16 cellular contexts compared by ENCODE assay signal in genomic region chr2:74232426-74232825, GRCh38. TPM values are rescaled to one million over a fixed set of nuclear protein-coding genes. Genes with fewer than 3 reads are reported as not detected.
DNase-seq lines count a peak whose midpoint lies in the region; ATAC-seq and TF ChIP-seq lines count a peak whose summit lies in the region.
"Had no signal": no experiment of that assay in that cellular context is flagged by ENCODE, and none has a peak within 500 bp of the region (broad histone marks: within the 10 kb centered on the region; RNA-seq: fewer than 3 reads in every experiment).

No MANE protein-coding gene starts in this region.

- no peak overlapping the region for H3K23ac ChIP-seq in neuronal stem cell (ENCODE audit: low read depth, low read length, poor library complexity)

- CTCF ChIA-PET in HCT116 (lab: Charles Lee), result no interaction called here

- peak; percentile 10; the same call in 1 of the 2 replicates for TF ChIP-seq RAD21 in HCT116 (IDR thresholded peaks at IDR 0.05; ENCODE audit: low read depth)

- no peak overlapping the region for H4K91ac ChIP-seq in neuronal stem cell (ENCODE audit: low read depth, low read length, poor library complexity)

- H3K9me2 ChIP-seq in HCT116 (ENCODE audit: insufficient read depth), result no peaks in the 10 kb centered on the region

- no peaks in the 10 kb centered on the region for H3K79me2 ChIP-seq in HCT116 (ENCODE audit: insufficient read depth, low read length)

- H4K8ac ChIP-seq in neuronal stem cell (ENCODE audit: low read depth, low read length), result no peak overlapping the region

- DNase-seq in HCT116 (ENCODE audit: low read depth, low spot score) (no peak), neuronal stem cell (ENCODE audit: low spot score) (no peak), DMS153 (lab: John Stamatoyannopoulos, UW) (no peak), mesothelial cell of epicardium (ENCODE audit: low spot score in 2 of 2, unreplicated experiment in 2 of 2) (no peak)
- DNase-seq in central memory CD8-positive, alpha-beta T cell (ENCODE audit: low spot score in 2 of 2), result no peak
- DNase-seq: BE2C; CD8-positive, alpha-beta T cell; COR-L47; H9; KBM-7 had no signal

- no peak overlapping the region for H3K9ac ChIP-seq in HCT116 (ENCODE audit: low read length)
- H3K9ac ChIP-seq in neuronal stem cell (ENCODE audit: low read depth, low read length, poor library complexity), result no peak overlapping the region

- no peak overlapping the region for H2AK5ac ChIP-seq in neuronal stem cell (ENCODE audit: low read depth, low read length)

- no peak for TF ChIP-seq POLR2A in HCT116 (IDR thresholded peaks at IDR 0.05; ENCODE audit: borderline replicate concordance, extremely low read depth, insufficient read depth, insufficient read length)

- POLR2A ChIA-PET in HCT116 (lab: Charles Lee), result no interaction called here

- H3K4me3 Mint-ChIP-seq in central memory CD8-positive, alpha-beta T cell, result no peak overlapping the region
- H3K4me3 Mint-ChIP-seq in mesothelial cell of epicardium, result no peak overlapping the region
- H3K4me3 Mint-ChIP-seq: CD8-positive, alpha-beta T cell; GM23338; H9 had no signal

- H2AFZ ChIP-seq in HCT116 (ENCODE audit: low read depth, low read length, poor library complexity, severe bottlenecking) (no peak overlapping the region), neuronal stem cell (ENCODE audit: low read length) (no peak overlapping the region)
- H2AFZ ChIP-seq: GM23338 had no signal

- H3K9me3 ChIP-seq in HCT116 (ENCODE audit: control insufficient read depth in 1 of 2, insufficient read depth in 1 of 2, low read depth in 1 of 2, low read length in 2 of 2) (no peaks in the 10 kb centered on the region), neuronal stem cell (replicated peaks in 1 of 2; ENCODE audit: control insufficient read depth in 2 of 2, insufficient read depth in 1 of 2, low read depth in 1 of 2, low read length in 2 of 2) (no peaks in the 10 kb centered on the region)
- H3K9me3 ChIP-seq: A549, BE2C had no signal

- H3K14ac ChIP-seq in neuronal stem cell (ENCODE audit: low read length), result no peak overlapping the region

- H2BK5ac ChIP-seq in neuronal stem cell (ENCODE audit: low read length), result no peak overlapping the region

- no peaks in the 10 kb centered on the region for H3K36me3 ChIP-seq in HCT116 (ENCODE audit: control insufficient read depth in 1 of 2, insufficient read depth in 2 of 2, low read length in 2 of 2)
- no peaks in the 10 kb centered on the region for H3K36me3 ChIP-seq in neuronal stem cell (replicated peaks in 1 of 2; ENCODE audit: control insufficient read depth in 2 of 2, insufficient read depth in 2 of 2, low read length in 2 of 2)
- H3K36me3 ChIP-seq: BE2C had no signal

- peak overlapping the region; percentile 61 for H3K27ac Mint-ChIP-seq in central memory CD8-positive, alpha-beta T cell (ENCODE audit: low read depth)
- H3K27ac Mint-ChIP-seq in mesothelial cell of epicardium, result no peak overlapping the region
- H3K27ac Mint-ChIP-seq: CD8-positive, alpha-beta T cell; GM23338; H9 had no signal

- H2BK120ac ChIP-seq in neuronal stem cell (ENCODE audit: low read depth, low read length), result peak overlapping the region; percentile 81

- H2BK12ac ChIP-seq in neuronal stem cell (ENCODE audit: low read length), result no peak overlapping the region

- TF ChIP-seq CTCF in GM12874 (IDR thresholded peaks at IDR 0.05; ENCODE audit: insufficient read depth, low read depth, low read length), result 0 out of 2 replicates have a peak, but pooled peaks have one; percentile 4
- TF ChIP-seq CTCF in HCT116 (IDR thresholded peaks at IDR 0.05 in 2 of 3, conservative IDR thresholded peaks at IDR 0.05 in 1 of 3; ENCODE audit: borderline replicate concordance in 1 of 3, insufficient read depth in 1 of 3, low read depth in 2 of 3, low read length in 2 of 3), result no peak
- TF ChIP-seq CTCF in mesothelial cell of epicardium (IDR thresholded peaks at IDR 0.05; ENCODE audit: unreplicated experiment), result no peak

- ATAC-seq in HCT116, result no peak
- no peak for ATAC-seq in central memory CD8-positive, alpha-beta T cell (replicated peaks; ENCODE audit: extremely low read depth, poor library complexity, severe bottlenecking)
- ATAC-seq in GM21390 (IDR thresholded peaks at IDR 0.05; ENCODE audit: unreplicated experiment), result no peak
- ATAC-seq: A549; CD8-positive, alpha-beta T cell; GM23338 had no signal

- no peaks in the 10 kb centered on the region for H3K4me1 Mint-ChIP-seq in central memory CD8-positive, alpha-beta T cell
- H3K4me1 Mint-ChIP-seq in mesothelial cell of epicardium, result no peaks in the 10 kb centered on the region

- H2BK15ac ChIP-seq in neuronal stem cell (ENCODE audit: low read length), result no peak overlapping the region

- H3K18ac ChIP-seq in neuronal stem cell (ENCODE audit: low read length), result peak overlapping the region; percentile 48

- no peak overlapping the region for H3K4me2 ChIP-seq in HCT116 (ENCODE audit: low read length)
- H3K4me2 ChIP-seq in neuronal stem cell (ENCODE audit: insufficient read depth, low read length, poor library complexity, severe bottlenecking), result no peak overlapping the region
- H3K4me2 ChIP-seq: A549, GM23338 had no signal

- no CpG with 5 or more reads among the region's 6 CpGs for WGBS in neuronal stem cell (ENCODE audit: extremely low coverage in 2 of 2, insufficient read length in 2 of 2, insufficient replicate concordance in 1 of 2), 2 donors

- H3K27me3 Mint-ChIP-seq in central memory CD8-positive, alpha-beta T cell, result no peaks in the 10 kb centered on the region
- no peaks in the 10 kb centered on the region for H3K27me3 Mint-ChIP-seq in mesothelial cell of epicardium (ENCODE audit: low read depth)

- H3K4me3 ChIP-seq in HCT116 (replicated peaks in 1 of 2; ENCODE audit: low read depth in 1 of 2, low read length in 2 of 2) (no peak overlapping the region), neuronal stem cell (ENCODE audit: low read length in 2 of 2) (no peak overlapping the region)
- H3K4me3 ChIP-seq: A549, GM23338 had no signal

- BruUV-seq in HCT116 (replicated peaks; lab: Mats Ljungman, UMichigan), result no TSS peak

- no peak overlapping the region for H3K4ac ChIP-seq in neuronal stem cell (ENCODE audit: low read length)

- no peaks in the 10 kb centered on the region for H3K27me3 ChIP-seq in HCT116 (ENCODE audit: insufficient read depth, low read length)
- peaks cover 0 to 26% (median 0%) of the 10 kb centered on the region in 3 experiments for H3K27me3 ChIP-seq in neuronal stem cell (ENCODE audit: control insufficient read depth in 3 of 3, insufficient read depth in 3 of 3, low read depth in 1 of 3, low read length in 3 of 3)
- H3K27me3 ChIP-seq: BE2C had no signal

- no peak overlapping the region for H3K27ac ChIP-seq in HCT116 (ENCODE audit: low read depth, low read length)
- no peak overlapping the region for H3K27ac ChIP-seq in neuronal stem cell (replicated peaks; ENCODE audit: low read length)
- H3K27ac ChIP-seq: A549, C4-2B, HL-60 had no signal

- no peaks in the 10 kb centered on the region for H3K79me1 ChIP-seq in neuronal stem cell (ENCODE audit: low read depth, low read length)

- peaks cover 2% of the 10 kb centered on the region for H3K36me3 Mint-ChIP-seq in central memory CD8-positive, alpha-beta T cell (ENCODE audit: insufficient read depth)
- no peaks in the 10 kb centered on the region for H3K36me3 Mint-ChIP-seq in mesothelial cell of epicardium

- intact Hi-C loops in HCT116 (cut with micrococcal nuclease), result no loop called here

- no peaks in the 10 kb centered on the region for H3K9me3 Mint-ChIP-seq in central memory CD8-positive, alpha-beta T cell
- H3K9me3 Mint-ChIP-seq in mesothelial cell of epicardium, result no peaks in the 10 kb centered on the region
- H3K9me3 Mint-ChIP-seq: CD8-positive, alpha-beta T cell; GM23338; H9 had no signal

- RAD21 ChIA-PET in HCT116 (lab: Charles Lee; ENCODE audit: low non-redundant PET in 1 of 2, low total read pairs in 2 of 2, uncharacterized antibody in 2 of 2, unreplicated experiment in 2 of 2), result no interaction called here

- H4K20me1 ChIP-seq in HCT116 (ENCODE audit: insufficient read depth), result no peaks in the 10 kb centered on the region

- H3K4me1 ChIP-seq in HCT116 (ENCODE audit: control insufficient read depth in 1 of 2, insufficient read depth in 2 of 2, low read length in 2 of 2), result 0 out of 4 replicates have a peak, but pooled peaks cover 0 to 2% of the 10 kb centered on the region in 2 experiments
- no peaks in the 10 kb centered on the region for H3K4me1 ChIP-seq in neuronal stem cell (ENCODE audit: control insufficient read depth in 2 of 2, insufficient read depth in 1 of 2, low read depth in 1 of 2, low read length in 2 of 2)
- H3K4me1 ChIP-seq: A549, BE2C had no signal

TF ChIP-seq in HCT116, 20 proteins besides CTCF, POLR2A, EP300 and RAD21 (continues in another document):
- no peak for TF ChIP-seq YY1 (IDR thresholded peaks at IDR 0.05; ENCODE audit: extremely low read depth, insufficient replicate concordance, low read depth, low read length)
- TF ChIP-seq SIN3A (IDR thresholded peaks at IDR 0.05; ENCODE audit: low read depth), result no peak
- no peak for TF ChIP-seq JUND (IDR thresholded peaks at IDR 0.05)
- no peak for TF ChIP-seq CBX3 (IDR thresholded peaks at IDR 0.05; ENCODE audit: low read depth)
- TF ChIP-seq SP1 (IDR thresholded peaks at IDR 0.05; ENCODE audit: low read depth), result no peak
- no peak for TF ChIP-seq ATF3 (IDR thresholded peaks at IDR 0.05)
- no peak for TF ChIP-seq TCF7L2 (IDR thresholded peaks at IDR 0.05; ENCODE audit: borderline replicate concordance, extremely low read depth, insufficient read depth, insufficient read length)
- no peak for TF ChIP-seq EGR1 (IDR thresholded peaks at IDR 0.05; ENCODE audit: low read depth)
- no peak for TF ChIP-seq FOSL1 (IDR thresholded peaks at IDR 0.05; ENCODE audit: low read depth)
- no peak for TF ChIP-seq SRF (IDR thresholded peaks at IDR 0.05; ENCODE audit: low read depth)
- TF ChIP-seq EZH2 (IDR thresholded peaks at IDR 0.05), result no peak

RNA-seq across cellular contexts. Expression of gene MTHFD2, which starts 34.0 kb away (rescaled TPM):
- 445 TPM for total RNA-seq in HCT116 (2021; ENCODE audit: unreplicated experiment)
- 397 and 466 TPM in 2 replicates for polyA plus RNA-seq in HCT116 (2012)
- polyA plus RNA-seq in neuronal stem cell (2013, experiment 1 of 2), result 56.1 TPM
- polyA plus RNA-seq in neuronal stem cell (2013, experiment 2 of 2), result 58.1 TPM
- total RNA-seq in mesothelial cell of epicardium, result 35.3 to 39.1 TPM (median 37.9 TPM) in 3 replicates

RNA-seq across cellular contexts. Expression of gene MOB1A, which starts 53.7 kb away (rescaled TPM):
- 132 TPM for total RNA-seq in HCT116 (2021; ENCODE audit: unreplicated experiment)
- 19.3 and 29.0 TPM in 2 replicates for polyA plus RNA-seq in HCT116 (2012)
- polyA plus RNA-seq in neuronal stem cell (2013, experiment 1 of 2), result 73.6 TPM
- polyA plus RNA-seq in neuronal stem cell (2013, experiment 2 of 2), result 76.4 TPM
- 90.4 to 98.3 TPM (median 96.4 TPM) in 3 replicates for total RNA-seq in mesothelial cell of epicardium

Comparison
In these comparisons a context has a peak if more than half of its experiments do, and no peak if none do; other contexts are left out.
1. RNA of gene MTHFD2, which starts 34.0 kb away (total RNA-seq): 445 TPM in HCT116 (single experiment); 35.3 to 39.1 TPM in mesothelial cell of epicardium; every median in the first group is over 10 times any median in the second.